In the genomic region with DNA sequence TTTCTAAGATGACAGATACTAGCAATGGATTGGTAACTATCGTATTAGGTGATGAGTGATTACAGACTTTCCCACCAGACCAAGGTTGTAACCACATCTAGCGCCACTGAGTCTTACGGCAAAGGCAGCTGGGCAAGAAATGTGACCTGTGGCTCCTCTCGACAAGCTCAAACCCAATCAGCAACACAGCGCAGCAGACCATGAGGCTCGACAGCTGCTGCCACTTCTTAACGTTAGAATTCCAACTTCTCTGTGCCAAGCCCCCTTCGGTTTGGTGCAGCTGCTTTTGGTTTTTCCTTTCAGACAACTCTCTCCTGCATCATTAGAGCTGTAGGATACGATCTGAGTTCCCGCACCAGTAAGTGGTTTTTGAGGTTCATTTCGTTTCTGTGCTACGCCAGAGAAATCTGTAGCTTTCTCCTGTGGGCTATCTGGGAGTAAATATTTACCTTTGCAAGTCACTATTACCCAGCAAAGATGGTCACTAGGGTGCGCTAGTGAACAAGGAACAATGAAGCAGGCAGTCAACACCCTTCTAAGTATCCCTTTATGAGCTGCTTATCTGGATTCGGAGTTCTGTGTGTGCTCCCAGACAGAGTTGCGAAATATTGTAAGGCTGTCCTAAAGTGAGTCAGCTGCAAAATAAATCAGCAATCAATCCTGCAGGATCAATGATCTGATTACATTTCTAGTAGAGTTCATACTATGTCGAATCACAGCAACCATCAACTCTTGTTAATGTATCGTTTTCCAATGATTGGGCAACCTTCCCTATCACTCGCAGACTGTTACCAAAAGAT, we compare ENCODE assay signal across 1 cellular context.
TF ChIP-seq lines count a peak whose summit lies in the region.

No MANE protein-coding gene starts in this region.

TF ChIP-seq in K562, 482 proteins besides CTCF, POLR2A, EP300 and RAD21 (continues in another document):
- TF ChIP-seq SAFB (IDR thresholded peaks at IDR 0.05; ENCODE audit: borderline replicate concordance, low read depth, low read length): no peak
- TF ChIP-seq NUFIP1 (IDR thresholded peaks at IDR 0.05; ENCODE audit: partially characterized antibody): no peak
- no peak for TF ChIP-seq HMG20A (CRISPR knock-in tag; conservative IDR thresholded peaks at IDR 0.05)
- no peak for TF ChIP-seq CBX8 (IDR thresholded peaks at IDR 0.05; ENCODE audit: borderline replicate concordance, extremely low read depth, low read depth, low read length, poor library complexity, severe bottlenecking)
- no peak for TF ChIP-seq E2F3 (CRISPR knock-in tag; IDR thresholded peaks at IDR 0.05)
- no peak for TF ChIP-seq CUX1 (CRISPR knock-in tag; IDR thresholded peaks at IDR 0.05)
- no peak for TF ChIP-seq RFX5 (IDR thresholded peaks at IDR 0.05; ENCODE audit: low read depth, low read length)
- peak; percentile 13 for TF ChIP-seq MEIS2 (IDR thresholded peaks at IDR 0.05; ENCODE audit: partially characterized antibody)
- no peak for TF ChIP-seq JUNB (CRISPR knock-in tag; conservative IDR thresholded peaks at IDR 0.05)
- no peak for TF ChIP-seq CREB1 (IDR thresholded peaks at IDR 0.05)
- no peak for TF ChIP-seq CREB1 (CRISPR knock-in tag; IDR thresholded peaks at IDR 0.05)
- TF ChIP-seq FOXP1 (CRISPR knock-in tag; IDR thresholded peaks at IDR 0.05): no peak
- no peak for TF ChIP-seq CEBPG (CRISPR knock-in tag; IDR thresholded peaks at IDR 0.05)
- peak; percentile 88 to 90 for TF ChIP-seq CEBPG (tag; conservative IDR thresholded peaks at IDR 0.05 in 1 of 2, IDR thresholded peaks at IDR 0.05 in 1 of 2)
- TF ChIP-seq BMI1 (IDR thresholded peaks at IDR 0.05; ENCODE audit: low read length): no peak
- peak; percentile 96 for TF ChIP-seq CEBPB (tag; IDR thresholded peaks at IDR 0.05)
- TF ChIP-seq ZNF24 (IDR thresholded peaks at IDR 0.05): no peak
- TF ChIP-seq MYBL2 (IDR thresholded peaks at IDR 0.05; ENCODE audit: low read depth): no peak
- no peak for TF ChIP-seq MYBL2 (CRISPR knock-in tag; IDR thresholded peaks at IDR 0.05; ENCODE audit: borderline replicate concordance)
- TF ChIP-seq ATF7 (IDR thresholded peaks at IDR 0.05): no peak
- no peak for TF ChIP-seq CBX3 (IDR thresholded peaks at IDR 0.05; ENCODE audit: borderline replicate concordance in 1 of 2, low read length in 2 of 2)
- TF ChIP-seq SMC3 (conservative IDR thresholded peaks at IDR 0.05; ENCODE audit: insufficient read depth, low read depth, low read length): peak; percentile 46
- TF ChIP-seq KHSRP (IDR thresholded peaks at IDR 0.05): no peak
- no peak for TF ChIP-seq RCOR1 (IDR thresholded peaks at IDR 0.05; ENCODE audit: borderline replicate concordance in 1 of 2, low read depth in 2 of 2, low read length in 2 of 2)
- TF ChIP-seq ZKSCAN8 (CRISPR knock-in tag; IDR thresholded peaks at IDR 0.05): no peak
- no peak for TF ChIP-seq BHLHE40 (IDR thresholded peaks at IDR 0.05; ENCODE audit: low read length)
- TF ChIP-seq PKNOX1 (IDR thresholded peaks at IDR 0.05): no peak
- TF ChIP-seq HDAC8 (tag; IDR thresholded peaks at IDR 0.05): no peak
- TF ChIP-seq MAFG (tag; conservative IDR thresholded peaks at IDR 0.05): peak; percentile 33
- TF ChIP-seq ZNF444 (CRISPR knock-in tag; IDR thresholded peaks at IDR 0.05): no peak
- TF ChIP-seq FOS (IDR thresholded peaks at IDR 0.05; ENCODE audit: extremely low read depth, insufficient read length): no peak
- no peak for TF ChIP-seq ZNF12 (CRISPR knock-in tag; IDR thresholded peaks at IDR 0.05)
- no peak for TF ChIP-seq MTF1 (CRISPR knock-in tag; IDR thresholded peaks at IDR 0.05; ENCODE audit: borderline replicate concordance)
- TF ChIP-seq TBL1XR1 (IDR thresholded peaks at IDR 0.05; ENCODE audit: low read length in 2 of 2): no peak
- no peak for TF ChIP-seq ZFX (CRISPR knock-in tag; IDR thresholded peaks at IDR 0.05)
- TF ChIP-seq FOXA3 (CRISPR knock-in tag; conservative IDR thresholded peaks at IDR 0.05 in 1 of 2, IDR thresholded peaks at IDR 0.05 in 1 of 2): 0 out of 4 replicates have a peak, but pooled peaks of 1 of the 2 experiments have one; percentile 44
- no peak for TF ChIP-seq OTX1 (CRISPR knock-in tag; IDR thresholded peaks at IDR 0.05)
- TF ChIP-seq, protein P1, sequence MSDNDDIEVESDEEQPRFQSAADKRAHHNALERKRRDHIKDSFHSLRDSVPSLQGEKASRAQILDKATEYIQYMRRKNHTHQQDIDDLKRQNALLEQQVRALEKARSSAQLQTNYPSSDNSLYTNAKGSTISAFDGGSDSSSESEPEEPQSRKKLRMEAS (CRISPR knock-in tag; IDR thresholded peaks at IDR 0.05): no peak
- TF ChIP-seq ZBTB1 (CRISPR knock-in tag; IDR thresholded peaks at IDR 0.05; ENCODE audit: borderline replicate concordance, low read depth): no peak
- no peak for TF ChIP-seq RUNX1 (IDR thresholded peaks at IDR 0.05; ENCODE audit: low read depth)
- TF ChIP-seq, protein P2, sequence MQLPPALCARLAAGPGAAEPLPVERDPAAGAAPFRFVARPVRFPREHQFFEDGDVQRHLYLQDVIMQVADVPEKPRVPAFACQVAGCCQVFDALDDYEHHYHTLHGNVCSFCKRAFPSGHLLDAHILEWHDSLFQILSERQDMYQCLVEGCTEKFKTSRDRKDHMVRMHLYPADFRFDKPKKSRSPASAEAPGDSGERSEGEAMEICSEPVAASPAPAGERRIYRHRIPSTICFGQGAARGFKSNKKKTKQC (CRISPR knock-in tag; IDR thresholded peaks at IDR 0.05): no peak
- TF ChIP-seq DPF2 (IDR thresholded peaks at IDR 0.05): no peak
- no peak for TF ChIP-seq ZNF354B (CRISPR knock-in tag; IDR thresholded peaks at IDR 0.05)
- TF ChIP-seq ZNF23 (CRISPR knock-in tag; IDR thresholded peaks at IDR 0.05): no peak
- no peak for TF ChIP-seq ZNF695 (CRISPR knock-in tag; IDR thresholded peaks at IDR 0.05)
- TF ChIP-seq, protein P3, sequence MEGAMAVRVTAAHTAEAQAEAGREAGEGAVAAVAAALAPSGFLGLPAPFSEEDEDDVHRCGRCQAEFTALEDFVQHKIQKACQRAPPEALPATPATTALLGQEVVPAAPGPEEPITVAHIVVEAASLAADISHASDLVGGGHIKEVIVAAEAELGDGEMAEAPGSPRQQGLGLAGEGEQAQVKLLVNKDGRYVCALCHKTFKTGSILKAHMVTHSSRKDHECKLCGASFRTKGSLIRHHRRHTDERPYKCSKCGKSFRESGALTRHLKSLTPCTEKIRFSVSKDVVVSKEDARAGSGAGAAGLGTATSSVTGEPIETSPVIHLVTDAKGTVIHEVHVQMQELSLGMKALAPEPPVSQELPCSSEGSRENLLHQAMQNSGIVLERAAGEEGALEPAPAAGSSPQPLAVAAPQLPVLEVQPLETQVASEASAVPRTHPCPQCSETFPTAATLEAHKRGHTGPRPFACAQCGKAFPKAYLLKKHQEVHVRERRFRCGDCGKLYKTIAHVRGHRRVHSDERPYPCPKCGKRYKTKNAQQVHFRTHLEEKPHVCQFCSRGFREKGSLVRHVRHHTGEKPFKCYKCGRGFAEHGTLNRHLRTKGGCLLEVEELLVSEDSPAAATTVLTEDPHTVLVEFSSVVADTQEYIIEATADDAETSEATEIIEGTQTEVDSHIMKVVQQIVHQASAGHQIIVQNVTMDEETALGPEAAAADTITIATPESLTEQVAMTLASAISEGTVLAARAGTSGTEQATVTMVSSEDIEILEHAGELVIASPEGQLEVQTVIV (CRISPR knock-in tag; IDR thresholded peaks at IDR 0.05; ENCODE audit: borderline replicate concordance): no peak
- no peak for TF ChIP-seq ZC3H8 (IDR thresholded peaks at IDR 0.05)
- no peak for TF ChIP-seq SP2 (IDR thresholded peaks at IDR 0.05; ENCODE audit: extremely low read depth, low read depth, low read length, poor library complexity, severe bottlenecking)
- no peak for TF ChIP-seq AFF1 (IDR thresholded peaks at IDR 0.05; ENCODE audit: low read depth in 1 of 2, partially characterized antibody in 2 of 2)
- TF ChIP-seq ZFPM2 (CRISPR knock-in tag; IDR thresholded peaks at IDR 0.05): no peak
- no peak for TF ChIP-seq ZNF395 (CRISPR knock-in tag; IDR thresholded peaks at IDR 0.05)
- TF ChIP-seq, protein P4, sequence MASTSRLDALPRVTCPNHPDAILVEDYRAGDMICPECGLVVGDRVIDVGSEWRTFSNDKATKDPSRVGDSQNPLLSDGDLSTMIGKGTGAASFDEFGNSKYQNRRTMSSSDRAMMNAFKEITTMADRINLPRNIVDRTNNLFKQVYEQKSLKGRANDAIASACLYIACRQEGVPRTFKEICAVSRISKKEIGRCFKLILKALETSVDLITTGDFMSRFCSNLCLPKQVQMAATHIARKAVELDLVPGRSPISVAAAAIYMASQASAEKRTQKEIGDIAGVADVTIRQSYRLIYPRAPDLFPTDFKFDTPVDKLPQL (IDR thresholded peaks at IDR 0.05; ENCODE audit: extremely low read depth, insufficient read length): no peak
